24 cellular contexts compared by ENCODE assay signal in the genomic region with DNA sequence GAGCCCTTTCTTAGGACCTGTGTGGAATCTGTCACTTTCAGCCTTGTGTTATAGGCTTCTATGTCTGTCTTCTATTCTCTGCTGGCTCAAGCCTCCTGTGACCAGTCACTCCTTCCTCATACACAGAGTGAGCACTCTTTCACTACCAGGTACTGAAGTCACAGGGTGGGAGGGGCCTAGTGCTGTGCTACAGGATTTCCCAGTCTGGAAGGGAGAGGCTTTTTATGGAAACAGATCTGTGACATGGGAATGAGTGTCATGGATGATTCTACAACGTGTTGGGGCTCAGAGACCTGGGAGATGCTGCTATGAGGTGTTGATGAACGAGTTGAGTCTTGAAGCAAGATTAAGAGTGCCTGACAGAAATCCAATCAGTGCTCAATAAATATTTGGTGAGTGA.
"Had no signal": no experiment of that assay in that cellular context is flagged by ENCODE, and none has a peak within 500 bp of the region (broad histone marks: within the 10 kb centered on the region; RNA-seq: fewer than 3 reads in every experiment).

No MANE protein-coding gene starts in this region.

- H3K27me3 ChIP-seq: left lung, ovary, right atrium auricular region, right lobe of liver, suprapubic skin, tibial artery, upper lobe of right lung had no signal

- H3K4me1 ChIP-seq: left lung, right atrium auricular region, right lobe of liver, suprapubic skin, tibial artery, upper lobe of right lung had no signal

- H3K36me3 ChIP-seq: left lung, ovary, right atrium auricular region, right lobe of liver, suprapubic skin, thoracic aorta, tibial artery, upper lobe of right lung had no signal

- H3K27ac Mint-ChIP-seq: memory B cell; naive thymus-derived CD8-positive, alpha-beta T cell; progenitor cell of endocrine pancreas; stimulated activated naive CD8-positive, alpha-beta T cell treated with anti-CD3 and anti-CD28 coated beads, Interleukin-15, Interleukin-2, amounts not matched to agents 100 ng/mL and 50 ng/mL, for 24 hours had no signal

- FAIRE-seq: keratinocyte, urothelium cell line had no signal

- H3K4me2 ChIP-seq: smooth muscle cell had no signal

- H3K4me3 ChIP-seq: left lung, lung, ovary, right atrium auricular region, right lobe of liver, smooth muscle cell, suprapubic skin, thoracic aorta, tibial artery, upper lobe of right lung had no signal

- ATAC-seq: left cardiac atrium; left lung; naive thymus-derived CD8-positive, alpha-beta T cell; right lobe of liver; upper lobe of right lung had no signal

- H3K4me1 Mint-ChIP-seq: memory B cell; naive thymus-derived CD8-positive, alpha-beta T cell had no signal

- H3K27ac ChIP-seq: left lung, ovary, right atrium auricular region, right lobe of liver, suprapubic skin, thoracic aorta, tibial artery, upper lobe of right lung had no signal

- H3K9me3 ChIP-seq: left lung, ovary, right atrium auricular region, right lobe of liver, suprapubic skin, thoracic aorta, tibial artery, upper lobe of right lung had no signal

- H3K36me3 Mint-ChIP-seq: memory B cell; naive thymus-derived CD8-positive, alpha-beta T cell had no signal

- DNase-seq: hippocampal formation; kidney glomerular epithelial cell; left cardiac atrium; left lung; midbrain; naive thymus-derived CD8-positive, alpha-beta T cell; ovary; right lobe of liver; stimulated activated CD4-positive, alpha-beta T cell treated with anti-CD3 and anti-CD28 coated beads, Interleukin-1b, Interleukin-23, amount 100 ng/mL, for 48 hours; stimulated activated CD4-positive, alpha-beta T cell treated with anti-CD3 and anti-CD28 coated beads, Interleukin-2, amount 100 ng/mL, for 48 hours; stimulated activated naive CD4-positive, alpha-beta T cell; tibial artery; trophoblast cell; upper lobe of right lung had no signal

- H3K9me3 Mint-ChIP-seq: memory B cell; naive thymus-derived CD8-positive, alpha-beta T cell; stimulated activated naive CD8-positive, alpha-beta T cell treated with anti-CD3 and anti-CD28 coated beads, Interleukin-15, Interleukin-2, amounts not matched to agents 100 ng/mL and 50 ng/mL, for 24 hours had no signal

- H3K27me3 Mint-ChIP-seq: progenitor cell of endocrine pancreas; stimulated activated naive CD8-positive, alpha-beta T cell treated with anti-CD3 and anti-CD28 coated beads, Interleukin-15, Interleukin-2, amounts not matched to agents 100 ng/mL and 50 ng/mL, for 24 hours had no signal

- H3K4me3 Mint-ChIP-seq: memory B cell; naive thymus-derived CD8-positive, alpha-beta T cell; stimulated activated naive CD8-positive, alpha-beta T cell treated with anti-CD3 and anti-CD28 coated beads, Interleukin-15, Interleukin-2, amounts not matched to agents 100 ng/mL and 50 ng/mL, for 24 hours had no signal
